1 cellular context compared by ENCODE assay signal in the genomic region with DNA sequence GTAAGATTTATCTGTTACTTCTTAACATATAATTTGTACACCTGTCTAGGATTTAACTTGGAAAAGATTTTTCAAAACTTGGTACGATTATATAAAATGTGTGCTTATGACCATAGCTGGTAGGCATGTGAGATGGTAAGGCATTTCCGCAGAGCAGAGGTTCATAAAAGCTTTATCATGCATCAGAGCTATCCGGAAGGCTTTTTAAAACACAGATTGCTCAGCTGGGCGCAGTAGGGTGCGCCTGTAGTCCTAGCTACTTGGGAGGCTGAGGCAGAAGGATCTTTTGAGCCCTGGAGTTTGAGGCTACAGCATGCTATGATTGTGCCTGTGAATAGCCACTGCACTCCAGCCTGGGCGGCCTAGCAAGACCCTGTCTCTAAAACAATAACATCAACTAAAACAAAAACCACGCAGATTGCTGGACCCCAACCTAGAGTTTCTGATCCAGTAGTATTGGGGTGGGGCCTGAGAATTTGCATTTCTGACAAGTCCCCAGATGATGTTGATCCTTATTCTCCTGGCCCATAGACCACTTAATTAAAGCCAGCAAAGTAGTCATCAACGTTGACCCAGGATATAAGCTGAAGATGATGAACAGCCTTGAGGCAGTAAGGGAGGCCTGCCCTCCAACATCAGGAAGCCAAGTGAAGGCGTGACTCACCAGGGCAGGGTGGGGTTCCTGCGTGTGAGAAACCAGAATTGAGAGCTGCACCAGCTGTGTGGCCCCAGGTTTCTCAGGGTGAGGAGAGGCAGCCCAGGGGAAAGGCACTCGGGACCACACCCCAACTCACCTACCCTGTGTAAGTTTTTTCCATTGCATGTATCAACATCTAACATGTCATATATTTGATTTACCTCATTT.
TF ChIP-seq lines count a peak whose summit lies in the region.

No MANE protein-coding gene starts in this region.

TF ChIP-seq in GM12878, 131 proteins besides CTCF, POLR2A, EP300 and RAD21:
- no peak for TF ChIP-seq NRF1 (conservative IDR thresholded peaks at IDR 0.05; ENCODE audit: low read depth, low read length)
- TF ChIP-seq MEF2A (IDR thresholded peaks at IDR 0.05; ENCODE audit: insufficient read depth, low read depth, low read length): no peak
- no peak for TF ChIP-seq PAX5 (IDR thresholded peaks at IDR 0.05; ENCODE audit: borderline replicate concordance, low read depth, low read length)
- TF ChIP-seq YBX1 (IDR thresholded peaks at IDR 0.05): no peak
- TF ChIP-seq, protein P1, sequence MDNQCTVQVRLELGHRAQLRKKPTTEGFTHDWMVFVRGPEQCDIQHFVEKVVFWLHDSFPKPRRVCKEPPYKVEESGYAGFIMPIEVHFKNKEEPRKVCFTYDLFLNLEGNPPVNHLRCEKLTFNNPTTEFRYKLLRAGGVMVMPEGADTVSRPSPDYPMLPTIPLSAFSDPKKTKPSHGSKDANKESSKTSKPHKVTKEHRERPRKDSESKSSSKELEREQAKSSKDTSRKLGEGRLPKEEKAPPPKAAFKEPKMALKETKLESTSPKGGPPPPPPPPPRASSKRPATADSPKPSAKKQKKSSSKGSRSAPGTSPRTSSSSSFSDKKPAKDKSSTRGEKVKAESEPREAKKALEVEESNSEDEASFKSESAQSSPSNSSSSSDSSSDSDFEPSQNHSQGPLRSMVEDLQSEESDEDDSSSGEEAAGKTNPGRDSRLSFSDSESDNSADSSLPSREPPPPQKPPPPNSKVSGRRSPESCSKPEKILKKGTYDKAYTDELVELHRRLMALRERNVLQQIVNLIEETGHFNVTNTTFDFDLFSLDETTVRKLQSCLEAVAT (IDR thresholded peaks at IDR 0.05): no peak
- TF ChIP-seq RFX5 (IDR thresholded peaks at IDR 0.05; ENCODE audit: low read depth, low read length): no peak
- TF ChIP-seq, protein P2, sequence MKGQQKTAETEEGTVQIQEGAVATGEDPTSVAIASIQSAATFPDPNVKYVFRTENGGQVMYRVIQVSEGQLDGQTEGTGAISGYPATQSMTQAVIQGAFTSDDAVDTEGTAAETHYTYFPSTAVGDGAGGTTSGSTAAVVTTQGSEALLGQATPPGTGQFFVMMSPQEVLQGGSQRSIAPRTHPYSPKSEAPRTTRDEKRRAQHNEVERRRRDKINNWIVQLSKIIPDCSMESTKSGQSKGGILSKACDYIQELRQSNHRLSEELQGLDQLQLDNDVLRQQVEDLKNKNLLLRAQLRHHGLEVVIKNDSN (IDR thresholded peaks at IDR 0.05; ENCODE audit: borderline replicate concordance, extremely low read length, insufficient read depth, low read depth, low read length): no peak
- no peak for TF ChIP-seq GABPA (IDR thresholded peaks at IDR 0.05; ENCODE audit: low read depth)
- TF ChIP-seq TCF12 (IDR thresholded peaks at IDR 0.05; ENCODE audit: low read depth, low read length): 0 out of 2 replicates have a peak, but pooled peaks have one; percentile 30
- TF ChIP-seq RAD51 (IDR thresholded peaks at IDR 0.05): no peak
- peak; percentile 66; the same call in 1 of the 2 replicates for TF ChIP-seq TCF3 (IDR thresholded peaks at IDR 0.05; ENCODE audit: borderline replicate concordance, insufficient read depth, low read depth, low read length)
